ENCODE assay signal across 8 cellular contexts in the genomic region with DNA sequence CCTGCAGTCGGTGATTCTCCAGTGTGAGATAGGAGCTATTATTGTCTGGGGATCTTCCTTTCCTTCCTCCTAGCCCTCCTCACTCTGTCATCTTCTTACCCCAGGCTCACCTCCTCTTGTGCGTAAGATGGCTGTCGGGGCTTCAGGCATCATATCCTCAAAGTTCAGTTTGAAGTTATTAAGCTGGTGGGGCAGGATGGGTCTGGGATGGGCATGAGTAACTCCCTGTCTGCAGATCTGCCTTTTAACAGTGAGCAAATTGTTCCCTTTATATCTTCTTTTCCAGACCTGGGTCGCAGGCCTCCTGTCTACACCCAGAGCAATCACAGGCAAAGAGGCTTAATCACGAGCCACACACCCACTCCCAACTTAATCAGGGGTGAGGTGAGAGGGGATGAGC.
DNase-seq lines count a peak whose midpoint lies in the region; ATAC-seq and TF ChIP-seq lines count a peak whose summit lies in the region.

No MANE protein-coding gene starts in this region.

- peak overlapping the region; percentile 68 for H3K4me2 ChIP-seq in parathyroid adenoma (ENCODE audit: low read length)

- H3K36me3 ChIP-seq in RWPE2 (ENCODE audit: low read depth) (peaks cover 3% of the 10 kb centered on the region; the same call in 1 of the 2 replicates), endocrine pancreas (ENCODE audit: control insufficient read depth, insufficient read depth, low read length) (no peaks in the 10 kb centered on the region), parathyroid adenoma (ENCODE audit: control insufficient read depth, insufficient read depth, low read length) (no peaks in the 10 kb centered on the region)

- peaks cover 4% of the 10 kb centered on the region for H3K79me2 ChIP-seq in parathyroid adenoma

- H3K4me1 ChIP-seq in RWPE2 (ENCODE audit: insufficient read depth, poor library complexity, severe bottlenecking) (peaks cover 30% of the 10 kb centered on the region), endocrine pancreas (ENCODE audit: control insufficient read depth, insufficient read depth, low read length) (no peaks in the 10 kb centered on the region), parathyroid adenoma (peaks cover 5% of the 10 kb centered on the region)

- H3K27ac ChIP-seq in RWPE2 (ENCODE audit: poor library complexity, severe bottlenecking) (peak overlapping the region; percentile 97), parathyroid adenoma (no peak overlapping the region)

- H3K27me3 ChIP-seq in RWPE2 (ENCODE audit: insufficient read depth, poor library complexity, severe bottlenecking) (no peaks in the 10 kb centered on the region), endocrine pancreas (ENCODE audit: control insufficient read depth, insufficient read depth, low read length) (no peaks in the 10 kb centered on the region), parathyroid adenoma (ENCODE audit: control insufficient read depth, insufficient read depth, low read length) (no peaks in the 10 kb centered on the region)

- H3K9me3 ChIP-seq in RWPE2 (ENCODE audit: severe bottlenecking) = peaks cover 4% of the 10 kb centered on the region
- H3K9me3 ChIP-seq in endocrine pancreas (ENCODE audit: control insufficient read depth, low read length) = no peaks in the 10 kb centered on the region
- no peaks in the 10 kb centered on the region for H3K9me3 ChIP-seq in parathyroid adenoma (ENCODE audit: control insufficient read depth, low read length)

- DNase-seq in GM12864 (ENCODE audit: low read depth) = no peak
- DNase-seq in RWPE2 (ENCODE audit: low spot score) = no peak
- DNase-seq in NCI-H146 (lab: John Stamatoyannopoulos, UW) = no peak

- ATAC-seq in RWPE2 (ENCODE audit: low read depth) (no peak), GM21737 (IDR thresholded peaks at IDR 0.05; ENCODE audit: unreplicated experiment) (no peak), HG03039 (IDR thresholded peaks at IDR 0.05; ENCODE audit: unreplicated experiment) (no peak), GM19452 (IDR thresholded peaks at IDR 0.05; ENCODE audit: unreplicated experiment) (no peak)

- H2AFZ ChIP-seq in parathyroid adenoma = peak overlapping the region; percentile 73

- H3K9ac ChIP-seq in endocrine pancreas (ENCODE audit: control insufficient read depth, insufficient read depth, low read length) (no peak overlapping the region), parathyroid adenoma (no peak overlapping the region)

- peak overlapping the region; percentile 57 for H3K4me3 ChIP-seq in GM12864 (ENCODE audit: low read depth, low read length)
- peak overlapping the region; percentile 52 for H3K4me3 ChIP-seq in RWPE2 (ENCODE audit: severe bottlenecking)
- H3K4me3 ChIP-seq in endocrine pancreas (ENCODE audit: control insufficient read depth, insufficient read depth, low read length) = peak overlapping the region; percentile 25
- H3K4me3 ChIP-seq in parathyroid adenoma (ENCODE audit: low read depth, low read length) = no peak overlapping the region

- TF ChIP-seq CTCF in GM12864 (IDR thresholded peaks at IDR 0.05; ENCODE audit: low read depth, low read length, missing control alignments) (no peak), RWPE2 (IDR thresholded peaks at IDR 0.05; ENCODE audit: poor library complexity, severe bottlenecking) (no peak), parathyroid adenoma (IDR thresholded peaks at IDR 0.05) (no peak)
